In the genomic region with DNA sequence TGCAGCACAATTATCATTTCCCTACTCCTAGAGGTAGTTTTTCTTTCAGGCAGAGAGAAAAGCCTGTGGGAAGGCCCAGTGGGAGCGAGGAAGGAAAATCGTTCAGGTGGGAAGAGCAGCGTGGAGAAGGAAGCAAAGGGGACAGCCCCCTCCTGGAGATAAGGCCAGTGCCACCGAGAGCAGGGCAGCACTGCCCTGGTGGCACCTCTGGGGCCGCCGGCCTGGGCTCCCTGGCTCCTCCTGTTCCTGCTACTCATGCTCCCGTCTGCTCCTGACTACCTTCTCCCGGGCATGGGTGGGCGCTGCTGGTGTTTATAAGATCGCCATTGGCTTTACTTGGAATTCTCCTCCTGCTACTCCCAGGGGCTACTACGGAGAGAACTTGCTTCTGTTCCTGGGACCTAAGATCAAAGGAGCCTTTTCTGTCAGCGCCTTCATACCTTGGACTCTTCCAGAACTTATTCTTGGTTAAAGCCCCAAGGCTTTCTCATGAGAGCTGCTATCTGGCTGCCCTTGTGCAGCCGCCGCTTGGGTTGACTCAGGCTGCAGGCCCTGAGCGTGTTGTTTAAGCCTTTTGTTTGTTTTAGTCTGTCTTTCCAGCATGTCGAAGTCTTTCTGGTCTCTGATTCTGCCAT, we compare ENCODE assay signal across 22 cellular contexts. TPM values are rescaled to one million over a fixed set of nuclear protein-coding genes. Genes with fewer than 3 reads are reported as not detected.
"Had no signal": no experiment of that assay in that cellular context is flagged by ENCODE, and none has a peak within 500 bp of the region (broad histone marks: within the 10 kb centered on the region; RNA-seq: fewer than 3 reads in every experiment).

No MANE protein-coding gene starts in this region.

- DNase-seq: IMR-90, Karpas-422, KG1, MM.1S, NCI-H1092 treated with DMSO at 0.1 percent for 48 hours, NCI-H1436, NCI-H187, NCI-H2029, NCI-H2081 treated with DMSO at 0.1 percent for 48 hours, NCI-H2171, NCI-H226, NCI-H446, NCI-H510A, NCI-H524 treated with DMSO at 0.1 percent for 48 hours, NCI-H69, NCI-H774, Right ventricle myocardium superior, RPMI8226, SIG-M5 had no signal

- H3K36me3 ChIP-seq: SJSA1 had no signal

- H3K27ac ChIP-seq: SJSA1, SK-N-MC had no signal

- H3K9me3 ChIP-seq: SJSA1 had no signal

- H3K4me3 ChIP-seq: SJSA1, SK-N-MC had no signal

RNA-seq across cellular contexts. Expression of a gene that starts 3.7 kb away (rescaled TPM):
- polyA plus RNA-seq: HepG2 had no signal
